8 cellular contexts compared by ENCODE assay signal in genomic region chr11:30143098-30143705, GRCh38.
DNase-seq lines count a peak whose midpoint lies in the region; ATAC-seq and TF ChIP-seq lines count a peak whose summit lies in the region.

No MANE protein-coding gene starts in this region.

- POLR2A ChIA-PET in activated CD4-positive, alpha-beta memory T cell treated with anti-CD3 and anti-CD28 coated beads for 36 hours (lab: Charles Lee): no interaction called here

- peak; percentile 77 for ATAC-seq in HG02678 (IDR thresholded peaks at IDR 0.05; ENCODE audit: unreplicated experiment)

- peak; percentile 18 for DNase-seq in AG08396 (ENCODE audit: low spot score)
- peak; percentile 4 for DNase-seq in NCI-H345 treated with DMSO at 0.1 percent for 48 hours (lab: John Stamatoyannopoulos, UW; ENCODE audit: unreplicated experiment)
- no peak for DNase-seq in chondrocyte (ENCODE audit: low spot score)
- DNase-seq in middle frontal gyrus (ENCODE audit: extremely low spot score, low spot score): peak; percentile 22
- no peak for DNase-seq in activated CD4-positive, alpha-beta memory T cell treated with anti-CD3 and anti-CD28 coated beads for 36 hours
- no peak for DNase-seq in activated CD4-positive, CD25-positive, alpha-beta regulatory T cell treated with anti-CD3 and anti-CD28 coated beads, Interleukin-2, amount 50 U/mL, for 72 hours

- H3K27me3 Mint-ChIP-seq in chondrocyte (ENCODE audit: low read depth): peaks cover 15% of the 10 kb centered on the region
- no peaks in the 10 kb centered on the region for H3K27me3 Mint-ChIP-seq in activated CD4-positive, alpha-beta memory T cell treated with anti-CD3 and anti-CD28 coated beads for 36 hours

- TF ChIP-seq CTCF in GM12872 (IDR thresholded peaks at IDR 0.05; ENCODE audit: insufficient read depth, low read depth, low read length) (peak; percentile 74), chondrocyte (IDR thresholded peaks at IDR 0.05) (peak; percentile 88)

- no peaks in the 10 kb centered on the region for H3K4me1 Mint-ChIP-seq in chondrocyte (ENCODE audit: low read depth)
- no peaks in the 10 kb centered on the region for H3K4me1 Mint-ChIP-seq in activated CD4-positive, alpha-beta memory T cell treated with anti-CD3 and anti-CD28 coated beads for 36 hours (ENCODE audit: low read depth)

- no peak overlapping the region for H3K27ac Mint-ChIP-seq in chondrocyte (ENCODE audit: unreplicated experiment)
- H3K27ac Mint-ChIP-seq in activated CD4-positive, alpha-beta memory T cell treated with anti-CD3 and anti-CD28 coated beads for 36 hours: no peak overlapping the region

- H3K9me3 Mint-ChIP-seq in chondrocyte (ENCODE audit: low read depth): no peaks in the 10 kb centered on the region
- H3K9me3 Mint-ChIP-seq in activated CD4-positive, alpha-beta memory T cell treated with anti-CD3 and anti-CD28 coated beads for 36 hours: no peaks in the 10 kb centered on the region

- CTCF ChIA-PET in activated CD4-positive, alpha-beta memory T cell treated with anti-CD3 and anti-CD28 coated beads for 36 hours (lab: Charles Lee): interaction anchor here (0.6 to 4.3 kb wide), 23 partner anchors 9 to 711 kb away, joined by 3 to 63 read pairs (median 4); no protein-coding TSS in a partner anchor

- no peaks in the 10 kb centered on the region for H3K36me3 Mint-ChIP-seq in chondrocyte (ENCODE audit: low read depth)
- H3K36me3 Mint-ChIP-seq in activated CD4-positive, alpha-beta memory T cell treated with anti-CD3 and anti-CD28 coated beads for 36 hours: no peaks in the 10 kb centered on the region

- H3K4me3 Mint-ChIP-seq in chondrocyte (ENCODE audit: unreplicated experiment): no peak overlapping the region
- no peak overlapping the region for H3K4me3 Mint-ChIP-seq in activated CD4-positive, alpha-beta memory T cell treated with anti-CD3 and anti-CD28 coated beads for 36 hours

- intact Hi-C loops in activated CD4-positive, alpha-beta memory T cell treated with anti-CD3 and anti-CD28 coated beads for 36 hours (cut with micrococcal nuclease): no loop called here

Comparison
In these comparisons a context has a peak if more than half of its experiments do, and no peak if none do; other contexts are left out.
1. DNase-seq: peak in AG08396 (single experiment), NCI-H345 treated with DMSO at 0.1 percent for 48 hours (single experiment) and middle frontal gyrus (single experiment); none in chondrocyte (single experiment), activated CD4-positive, alpha-beta memory T cell treated with anti-CD3 and anti-CD28 coated beads for 36 hours (single experiment) and activated CD4-positive, CD25-positive, alpha-beta regulatory T cell treated with anti-CD3 and anti-CD28 coated beads, Interleukin-2, amount 50 U/mL, for 72 hours (single experiment).